25 cellular contexts compared by ENCODE assay signal in genomic region chr18:46663539-46663938, GRCh38. TPM values are rescaled to one million over a fixed set of nuclear protein-coding genes. Genes with fewer than 3 reads are reported as not detected.
"Had no signal": no experiment of that assay in that cellular context is flagged by ENCODE, and none has a peak within 500 bp of the region (broad histone marks: within the 10 kb centered on the region; RNA-seq: fewer than 3 reads in every experiment).

No MANE protein-coding gene starts in this region.

- H3K36me3 ChIP-seq: colonic mucosa, gastroesophageal sphincter, neutrophil, spleen, tibial nerve had no signal

- ATAC-seq: esophagus mucosa; gastroesophageal sphincter; left lobe of liver; mucosa of descending colon; naive thymus-derived CD8-positive, alpha-beta T cell; psoas muscle; sciatic nerve; stimulated activated naive CD8-positive, alpha-beta T cell treated with anti-CD3 and anti-CD28 coated beads, Interleukin-15, amount 100 ng/mL, for 72 hours had no signal

- H3K4me1 ChIP-seq: colonic mucosa, gastroesophageal sphincter, spleen, testis, tibial nerve had no signal

- H3K4me3 ChIP-seq: colonic mucosa, gastroesophageal sphincter, mucosa of descending colon, psoas muscle, spleen, testis, tibial nerve had no signal

- H3K9me3 ChIP-seq: colonic mucosa, gastroesophageal sphincter, mucosa of descending colon, neutrophil, psoas muscle, spleen, testis, tibial nerve had no signal

- DNase-seq: colonic mucosa; dermis blood vessel endothelial cell; glutamatergic neuron; islet precursor cell; mucosa of descending colon; naive thymus-derived CD8-positive, alpha-beta T cell; psoas muscle; retina; spleen; stimulated activated CD4-positive, alpha-beta T cell treated with anti-CD3 and anti-CD28 coated beads, Interleukin-2, amount 100 ng/mL, for 24 hours; stimulated activated CD4-positive, alpha-beta T cell treated with anti-CD3 and anti-CD28 coated beads, Interleukin-4, amount 100 ng/mL, for 4 hours; stimulated activated naive B cell treated with anti-CD40 and anti-IgM and Interleukin-4, amounts not matched to agents 10 μg/mL and 1 μg/mL and 100 μg/mL, for 72 hours; stimulated activated naive CD8-positive, alpha-beta T cell treated with anti-CD3 and anti-CD28 coated beads, Interleukin-15, amount 100 ng/mL, for 72 hours; testis had no signal

- H3K27ac ChIP-seq: colonic mucosa, gastroesophageal sphincter, neutrophil, psoas muscle, spleen, testis, tibial nerve had no signal

- FAIRE-seq: endothelial cell of umbilical vein, urothelium cell line had no signal

- H3K27me3 ChIP-seq: colonic mucosa, gastroesophageal sphincter, spleen, testis, tibial nerve had no signal

RNA-seq across cellular contexts. Expression of gene LOXHD1, which starts 6.5 kb away (rescaled TPM):
- total RNA-seq: colonic mucosa, endothelial cell of umbilical vein, fibroblast of lung, left lobe of liver, osteoblast had no signal
- polyA plus RNA-seq: endothelial cell of umbilical vein; fibroblast of lung; naive thymus-derived CD8-positive, alpha-beta T cell; neural cell had no signal
